ENCODE assay signal across 12 cellular contexts in the genomic region with DNA sequence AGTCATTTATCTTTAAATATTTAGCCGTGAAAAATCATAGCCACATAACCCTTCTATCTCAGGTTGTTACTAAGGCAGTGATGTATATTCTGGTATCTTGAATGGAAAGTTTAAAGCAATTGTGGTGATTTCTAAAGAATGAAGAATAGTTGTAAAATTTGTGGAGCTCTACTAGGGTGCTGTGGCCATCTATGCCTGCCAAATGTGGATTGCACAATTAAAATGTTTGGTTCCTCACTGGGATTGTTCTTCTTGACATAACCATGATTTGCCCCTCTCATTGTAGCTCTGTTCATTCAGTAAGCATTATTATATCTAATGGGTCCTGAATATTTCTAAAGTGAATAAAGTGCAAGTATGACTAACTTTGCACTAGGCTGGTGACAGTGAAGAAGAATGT.
"Had no signal": no experiment of that assay in that cellular context is flagged by ENCODE, and none has a peak within 500 bp of the region (broad histone marks: within the 10 kb centered on the region; RNA-seq: fewer than 3 reads in every experiment).

No MANE protein-coding gene starts in this region.

- H3K4me3 ChIP-seq: psoas muscle, thoracic aorta had no signal

- H3K27me3 Mint-ChIP-seq: stimulated activated naive CD8-positive, alpha-beta T cell treated with anti-CD3 and anti-CD28 coated beads, Interleukin-15, Interleukin-2, amounts not matched to agents 100 ng/mL and 50 ng/mL, for 24 hours had no signal

- H3K9me3 Mint-ChIP-seq: activated CD8-positive, alpha-beta T cell treated with anti-CD3 and anti-CD28 coated beads for 36 hours; activated T-cell treated with anti-CD3 and anti-CD28 coated beads, Interleukin-2, amount 50 U/mL, for 72 hours; stimulated activated naive CD8-positive, alpha-beta T cell treated with anti-CD3 and anti-CD28 coated beads, Interleukin-15, Interleukin-2, amounts not matched to agents 100 ng/mL and 50 ng/mL, for 24 hours had no signal

- H3K4me3 Mint-ChIP-seq: activated CD8-positive, alpha-beta T cell treated with anti-CD3 and anti-CD28 coated beads for 36 hours; activated T-cell treated with anti-CD3 and anti-CD28 coated beads, Interleukin-2, amount 50 U/mL, for 72 hours; stimulated activated naive CD8-positive, alpha-beta T cell treated with anti-CD3 and anti-CD28 coated beads, Interleukin-15, Interleukin-2, amounts not matched to agents 100 ng/mL and 50 ng/mL, for 24 hours had no signal

- H3K27ac Mint-ChIP-seq: activated CD8-positive, alpha-beta T cell treated with anti-CD3 and anti-CD28 coated beads for 36 hours; activated T-cell treated with anti-CD3 and anti-CD28 coated beads, Interleukin-2, amount 50 U/mL, for 72 hours; stimulated activated naive CD8-positive, alpha-beta T cell treated with anti-CD3 and anti-CD28 coated beads, Interleukin-15, Interleukin-2, amounts not matched to agents 100 ng/mL and 50 ng/mL, for 24 hours had no signal

- DNase-seq: activated CD8-positive, alpha-beta memory T cell treated with anti-CD3 and anti-CD28 coated beads, Interleukin-2, amount 50 U/mL, for 4 hours; activated CD8-positive, alpha-beta T cell treated with anti-CD3 and anti-CD28 coated beads for 36 hours; activated naive CD4-positive, alpha-beta T cell; activated T-cell treated with anti-CD3 and anti-CD28 coated beads, Interleukin-2, amount 50 U/mL, for 72 hours; central memory CD4-positive, alpha-beta T cell; cortex of kidney; effector CD8-positive, alpha-beta T cell; psoas muscle; stimulated activated CD4-positive, alpha-beta T cell treated with anti-CD3 and anti-CD28 coated beads, Interleukin-4, amount 100 ng/mL, for 1 hour; T-helper 2 cell had no signal

- ATAC-seq: activated CD8-positive, alpha-beta T cell treated with anti-CD3 and anti-CD28 coated beads for 36 hours; activated T-cell treated with anti-CD3 and anti-CD28 coated beads, Interleukin-2, amount 50 U/mL, for 72 hours; psoas muscle had no signal
